8 cellular contexts compared by ENCODE assay signal in the genomic region with DNA sequence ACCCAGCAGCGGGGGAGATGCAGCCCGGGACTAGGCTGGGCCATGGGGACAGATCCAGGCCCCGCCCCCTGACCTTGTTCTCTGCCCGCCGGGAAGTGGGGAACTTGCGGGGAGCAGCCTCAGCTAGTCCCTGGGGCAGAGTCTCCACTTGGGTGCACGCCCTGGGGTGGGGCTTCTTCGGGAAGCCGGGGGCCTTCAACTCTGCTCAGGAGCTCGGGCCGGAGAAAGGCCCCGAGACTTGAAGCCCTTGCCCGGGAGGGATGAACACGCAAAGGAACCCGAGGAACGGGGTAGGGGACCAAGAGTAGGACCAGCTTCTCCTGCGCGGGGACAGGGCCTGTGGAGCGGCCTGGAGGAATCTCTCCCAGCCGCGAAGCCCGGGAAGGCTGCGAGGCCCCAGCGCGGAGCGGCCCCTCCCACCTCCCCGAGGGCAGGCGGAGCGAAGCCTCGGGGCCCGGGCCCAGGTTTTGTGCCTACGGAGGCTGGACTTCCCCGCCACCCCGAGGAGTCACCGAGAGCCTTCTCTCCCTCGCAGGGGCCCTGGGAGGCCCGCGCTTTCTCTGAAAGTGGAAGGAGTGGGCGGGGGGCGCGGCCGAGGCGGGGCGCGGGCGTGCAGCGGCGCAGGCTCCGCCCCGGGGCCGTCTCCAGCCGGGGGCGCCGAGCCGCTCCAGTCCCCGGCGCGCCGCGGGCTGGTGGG. TPM values are rescaled to one million over a fixed set of nuclear protein-coding genes. Genes with fewer than 3 reads are reported as not detected.
A peak's percentile ranks its signal among the peaks of the same experiment; 100 is the strongest.
DNase-seq lines count a peak whose midpoint lies in the region; ATAC-seq and TF ChIP-seq lines count a peak whose summit lies in the region.

A gene (plus strand): TSS at position 670 of the 697 bp plus-strand sequence. CDS start 54 bp downstream, outside the sequence.

- H2BK5ac ChIP-seq in trophoblast cell (ENCODE audit: low read depth, low read length, poor library complexity) = no peak within 1 kb of the TSS

- peaks cover 81% of the 10 kb centered on the region for H3K27me3 ChIP-seq in HUES64 (ENCODE audit: insufficient read depth, low read length)
- H3K27me3 ChIP-seq in SJSA1 (replicated peaks) = no peaks in the 10 kb centered on the region; the same call in 1 of the 2 replicates
- peaks cover 54% of the 10 kb centered on the region for H3K27me3 ChIP-seq in trophoblast cell (ENCODE audit: insufficient read depth, low read length)
- peaks cover 0 to 26% (median 18%) of the 10 kb centered on the region in 4 donors for H3K27me3 ChIP-seq in upper lobe of left lung

- no peaks in the 10 kb centered on the region for H3K79me1 ChIP-seq in trophoblast cell (ENCODE audit: low read length)

- TF ChIP-seq POLR2A in upper lobe of left lung (IDR thresholded peaks at IDR 0.05) = no peak

- ATAC-seq in GM21447 (IDR thresholded peaks at IDR 0.05; ENCODE audit: unreplicated experiment) (peak; percentile 58), upper lobe of left lung (ENCODE audit: low FRiP score in 2 of 2) (peak; percentile 67 to 89)

- H2BK12ac ChIP-seq in trophoblast cell (ENCODE audit: low read length) = no peak within 1 kb of the TSS

- peak; percentile 40 for DNase-seq in DMS53 treated with DMSO at 0.1 percent for 48 hours (lab: John Stamatoyannopoulos, UW; ENCODE audit: unreplicated experiment)
- DNase-seq in SJSA1 (ENCODE audit: low read depth in 1 of 2, low spot score in 2 of 2) = peak; percentile 79 to 83
- peak; percentile 92 for DNase-seq in activated naive CD4-positive, alpha-beta T cell treated with Interleukin-2 at 50 U/mL for 16 hours
- peak; percentile 39 for DNase-seq in globus pallidus (ENCODE audit: low spot score)
- peak; percentile 29 to 65 for DNase-seq in trophoblast cell
- DNase-seq in upper lobe of left lung = peak; percentile 84 to 95

- H3K27ac ChIP-seq in HUES64 (ENCODE audit: low read depth, low read length) (no peak within 1 kb of the TSS), SJSA1 (peak within 1 kb of the TSS; percentile 37; the same call in 1 of the 2 replicates), trophoblast cell (ENCODE audit: low read depth, low read length) (no peak within 1 kb of the TSS), upper lobe of left lung (peak within 1 kb of the TSS in 3 of 4 donors; percentile 19 to 79 (median 31))

- H4K12ac ChIP-seq in trophoblast cell (ENCODE audit: low read depth, low read length) = no peak within 1 kb of the TSS

- peak within 1 kb of the TSS; percentile 59 for H3K4me3 ChIP-seq in HUES64 (ENCODE audit: low read length)
- H3K4me3 ChIP-seq in SJSA1 = peak within 1 kb of the TSS; percentile 52
- peak within 1 kb of the TSS; percentile 45 for H3K4me3 ChIP-seq in trophoblast cell (ENCODE audit: low read depth, low read length)
- peak within 1 kb of the TSS; percentile 69 to 78 (median 72) for H3K4me3 ChIP-seq in upper lobe of left lung

- peak within 1 kb of the TSS; percentile 94 for H3K4me2 ChIP-seq in trophoblast cell (ENCODE audit: low read length)

- peaks cover 5% of the 10 kb centered on the region for H3K4me1 ChIP-seq in HUES64 (ENCODE audit: insufficient read depth, low read length)
- peaks cover 41% of the 10 kb centered on the region for H3K4me1 ChIP-seq in SJSA1 (replicated peaks)
- peaks cover 13 to 36% of the 10 kb centered on the region in 2 experiments for H3K4me1 ChIP-seq in trophoblast cell (ENCODE audit: control insufficient read depth in 1 of 2, insufficient read depth in 2 of 2, low read length in 2 of 2)
- H3K4me1 ChIP-seq in upper lobe of left lung = peaks cover 35 to 38% (median 36%) of the 10 kb centered on the region in 4 donors

- H3K79me2 ChIP-seq in trophoblast cell (ENCODE audit: control insufficient read depth, insufficient read depth, low read length, poor library complexity) = no peaks in the 10 kb centered on the region

- H3K14ac ChIP-seq in trophoblast cell (ENCODE audit: low read length) = no peak within 1 kb of the TSS

- under 1% methylated on average over 60 of the region's 60 CpGs for WGBS in HUES64
- WGBS in trophoblast cell (ENCODE audit: extremely low coverage, insufficient coverage, insufficient read length) = no CpG with 5 or more reads among the region's 60 CpGs
- 0% methylated on average over 3 to 37 of the region's 60 CpGs for WGBS in upper lobe of left lung, 2 donors

- no peak within 1 kb of the TSS for H4K91ac ChIP-seq in trophoblast cell (ENCODE audit: low read depth, low read length)

- no peak for TF ChIP-seq CTCF in upper lobe of left lung (IDR thresholded peaks at IDR 0.05)

- H2AFZ ChIP-seq in trophoblast cell (ENCODE audit: insufficient read depth, low read length, poor library complexity) = peak within 1 kb of the TSS; percentile 56

- H3K23ac ChIP-seq in trophoblast cell (ENCODE audit: low read length) = no peak within 1 kb of the TSS

- H3K18ac ChIP-seq in trophoblast cell (ENCODE audit: low read length) = no peak within 1 kb of the TSS

- H3K9me3 ChIP-seq in HUES64 (ENCODE audit: insufficient read depth, low read depth, low read length) (no peaks in the 10 kb centered on the region), SJSA1 (replicated peaks) (no peaks in the 10 kb centered on the region; the same call in 1 of the 2 replicates), trophoblast cell (ENCODE audit: insufficient read depth, low read depth, low read length) (peaks cover 4% of the 10 kb centered on the region), upper lobe of left lung (no peaks in the 10 kb centered on the region)

- no peaks in the 10 kb centered on the region for H3K36me3 ChIP-seq in HUES64 (ENCODE audit: insufficient read depth, low read length)
- no peaks in the 10 kb centered on the region for H3K36me3 ChIP-seq in SJSA1
- H3K36me3 ChIP-seq in trophoblast cell (ENCODE audit: control insufficient read depth in 1 of 2, insufficient read depth in 2 of 2, low read length in 2 of 2) = no peaks in the 10 kb centered on the region
- no peaks in the 10 kb centered on the region for H3K36me3 ChIP-seq in upper lobe of left lung

- H4K8ac ChIP-seq in trophoblast cell (ENCODE audit: low read depth, low read length) = peak within 1 kb of the TSS; percentile 30

- no peak for TF ChIP-seq EP300 in upper lobe of left lung (IDR thresholded peaks at IDR 0.05)

- H2BK120ac ChIP-seq in trophoblast cell (ENCODE audit: insufficient read depth, low read length, poor library complexity) = no peak within 1 kb of the TSS

- H3K4ac ChIP-seq in trophoblast cell (ENCODE audit: low read depth, low read length) = no peak within 1 kb of the TSS

- H3K9ac ChIP-seq in HUES64 (ENCODE audit: low read depth, low read length) (peak within 1 kb of the TSS; percentile 8; the same call in 1 of the 2 replicates), trophoblast cell (ENCODE audit: low read length) (no peak within 1 kb of the TSS)

- H2AK5ac ChIP-seq in trophoblast cell (ENCODE audit: low read length) = no peak within 1 kb of the TSS

RNA-seq across cellular contexts. Expression of the gene that starts here (rescaled TPM):
- 0.25 TPM for polyA plus RNA-seq in HUES64 (2013, experiment 1 of 2)
- polyA plus RNA-seq in HUES64 (2013, experiment 2 of 2) = 0.38 TPM
- total RNA-seq in SJSA1 (2014; rRNA removed; shearing (Covaris generic)) = 4.4 and 5.7 TPM in 2 replicates
- polyA plus RNA-seq in trophoblast cell (2013) = 0.57 and 0.81 TPM in 2 replicates
- 1 to 10 TPM in 2 of 6 donors, under 1 TPM in 2, not detected in 2; 0.30 to 5.2 (median 0.95) TPM for total RNA-seq in upper lobe of left lung

Comparison
In these comparisons a context has a peak if more than half of its experiments do, and no peak if none do; other contexts are left out.
1. DNase-seq: peak in every context shown above with its lines; median percentile 92 in activated naive CD4-positive, alpha-beta T cell treated with Interleukin-2 at 50 U/mL for 16 hours; 90 in upper lobe of left lung; 81 in SJSA1; 47 in trophoblast cell; 40 in DMS53 treated with DMSO at 0.1 percent for 48 hours; 39 in globus pallidus.
2. H3K27ac ChIP-seq: peak in SJSA1 (single experiment) and upper lobe of left lung (3 of 4); none in HUES64 (single experiment) and trophoblast cell (single experiment).
3. Peak in every context shown above with its lines, with median percentiles within 50 percentile points of each other: H3K4me3 ChIP-seq.